In genomic region chr10:17643755-17644484, GRCh38 we compare ENCODE assay signal across 8 cellular contexts. TPM values are rescaled to one million over a fixed set of nuclear protein-coding genes. Genes with fewer than 3 reads are reported as not detected.
DNase-seq lines count a peak whose midpoint lies in the region; TF ChIP-seq lines count a peak whose summit lies in the region.

Gene STAM (plus strand): TSS chr10:17644151. CDS start chr10:17644340, 189 bp downstream.

- peaks cover 19% of the 10 kb centered on the region for H3K4me1 ChIP-seq in HAP-1

- peaks cover 27% of the 10 kb centered on the region for H3K4me1 Mint-ChIP-seq in nephron
- peaks cover 60% of the 10 kb centered on the region for H3K4me1 Mint-ChIP-seq in stimulated activated naive CD8-positive, alpha-beta T cell treated with anti-CD3 and anti-CD28 coated beads, Interleukin-15, Interleukin-2, amounts not matched to agents 100 ng/mL and 50 ng/mL, for 24 hours (ENCODE audit: low read depth)

- H3K27ac Mint-ChIP-seq in nephron = peak within 1 kb of the TSS; percentile 100
- H3K27ac Mint-ChIP-seq in stimulated activated naive CD8-positive, alpha-beta T cell treated with anti-CD3 and anti-CD28 coated beads, Interleukin-15, Interleukin-2, amounts not matched to agents 100 ng/mL and 50 ng/mL, for 24 hours = peak within 1 kb of the TSS; percentile 98

- TF ChIP-seq CTCF in fibroblast of the aortic adventitia (IDR thresholded peaks at IDR 0.05; ENCODE audit: insufficient read depth, low read length) (no peak), nephron (IDR thresholded peaks at IDR 0.05; ENCODE audit: unreplicated experiment in 3 of 3) (no peak)

- peaks cover 21% of the 10 kb centered on the region for H3K36me3 Mint-ChIP-seq in nephron (ENCODE audit: low read depth)
- peaks cover 24% of the 10 kb centered on the region for H3K36me3 Mint-ChIP-seq in stimulated activated naive CD8-positive, alpha-beta T cell treated with anti-CD3 and anti-CD28 coated beads, Interleukin-15, Interleukin-2, amounts not matched to agents 100 ng/mL and 50 ng/mL, for 24 hours (ENCODE audit: low read depth)

- peaks cover 7% of the 10 kb centered on the region for H3K9me3 Mint-ChIP-seq in nephron
- peaks cover 8% of the 10 kb centered on the region for H3K9me3 Mint-ChIP-seq in stimulated activated naive CD8-positive, alpha-beta T cell treated with anti-CD3 and anti-CD28 coated beads, Interleukin-15, Interleukin-2, amounts not matched to agents 100 ng/mL and 50 ng/mL, for 24 hours

- peak within 1 kb of the TSS; percentile 97 to 99 (median 98) for H3K4me3 Mint-ChIP-seq in nephron
- peak within 1 kb of the TSS; percentile 100 for H3K4me3 Mint-ChIP-seq in stimulated activated naive CD8-positive, alpha-beta T cell treated with anti-CD3 and anti-CD28 coated beads, Interleukin-15, Interleukin-2, amounts not matched to agents 100 ng/mL and 50 ng/mL, for 24 hours

- H3K9me3 ChIP-seq in HAP-1 = no peaks in the 10 kb centered on the region
- no peaks in the 10 kb centered on the region for H3K9me3 ChIP-seq in MG63

- H3K36me3 ChIP-seq in HAP-1 (replicated peaks) (no peaks in the 10 kb centered on the region), MG63 (peaks cover 18% of the 10 kb centered on the region; the same call in 1 of the 2 replicates)

- H3K4me3 ChIP-seq in HAP-1 = peak within 1 kb of the TSS; percentile 72
- peak within 1 kb of the TSS; percentile 83 for H3K4me3 ChIP-seq in MG63
- H3K4me3 ChIP-seq in fibroblast of the aortic adventitia (ENCODE audit: low read depth, low read length) = peak within 1 kb of the TSS; percentile 84

- in situ Hi-C loops in G401 (cut with HindIII; ENCODE audit: low sequenced_read_pairs) = no loop called here
- in situ Hi-C loops in HAP-1 (cut with MboI; ENCODE audit: low sequenced_read_pairs) = no loop called here

- DNase-seq in G401 (ENCODE audit: low spot score) (peak; percentile 89), HAP-1 (ENCODE audit: low spot score in 2 of 2) (peak; percentile 87 to 95), MG63 (peak; percentile 92), SHP77 (lab: John Stamatoyannopoulos, UW) (peak; percentile 87 to 88), fibroblast of the aortic adventitia (ENCODE audit: low read depth) (peak; percentile 95)
- DNase-seq in activated effector memory CD4-positive, alpha-beta T cell treated with Interleukin-2 at 50 U/mL for 16 hours = peak; percentile 87

- H3K27me3 ChIP-seq in HAP-1 (ENCODE audit: low read depth) = no peaks in the 10 kb centered on the region
- no peaks in the 10 kb centered on the region for H3K27me3 ChIP-seq in MG63

- no peaks in the 10 kb centered on the region for H3K27me3 Mint-ChIP-seq in nephron (ENCODE audit: low read depth)
- peaks cover 3% of the 10 kb centered on the region for H3K27me3 Mint-ChIP-seq in stimulated activated naive CD8-positive, alpha-beta T cell treated with anti-CD3 and anti-CD28 coated beads, Interleukin-15, Interleukin-2, amounts not matched to agents 100 ng/mL and 50 ng/mL, for 24 hours

RNA-seq across cellular contexts. Expression of gene STAM, which starts in this region (rescaled TPM):
- 20.4 and 25.9 TPM in 2 replicates for total RNA-seq in G401 (2014; rRNA removed; shearing (Covaris generic))
- 9.3 and 13.6 TPM in 2 replicates for total RNA-seq in MG63 (2014; rRNA removed; shearing (Covaris generic); ENCODE audit: low replicate concordance)
- total RNA-seq in fibroblast of the aortic adventitia (ENCODE audit: low replicate concordance) = 32.0 and 40.6 TPM in 2 replicates

Comparison
In these comparisons a context has a peak if more than half of its experiments do, and no peak if none do; other contexts are left out.
1. Peak in every context shown above with its lines: DNase-seq and H3K4me3 ChIP-seq.